In genomic region chr10:131132681-131133080, GRCh38 we compare ENCODE assay signal across 21 cellular contexts.
"Had no signal": no experiment of that assay in that cellular context is flagged by ENCODE, and none has a peak within 500 bp of the region (broad histone marks: within the 10 kb centered on the region; RNA-seq: fewer than 3 reads in every experiment).

No MANE protein-coding gene starts in this region.

- H3K27me3 ChIP-seq: suprapubic skin, thyroid gland, vagina had no signal

- ATAC-seq: naive thymus-derived CD4-positive, alpha-beta T cell; psoas muscle; stimulated activated naive B cell treated with anti-CD40 and anti-IgM and Interleukin-4, amounts not matched to agents 10 μg/mL and 1 μg/mL and 100 μg/mL, for 72 hours had no signal

- H3K36me3 Mint-ChIP-seq: immature natural killer cell; naive thymus-derived CD4-positive, alpha-beta T cell; stimulated activated naive B cell treated with anti-CD40 and anti-IgM and Interleukin-4, amounts not matched to agents 10 μg/mL and 1 μg/mL and 100 μg/mL, for 72 hours had no signal

- H3K27ac Mint-ChIP-seq: immature natural killer cell; naive thymus-derived CD4-positive, alpha-beta T cell; stimulated activated naive B cell treated with anti-CD40 and anti-IgM and Interleukin-4, amounts not matched to agents 10 μg/mL and 1 μg/mL and 100 μg/mL, for 72 hours; stimulated activated naive CD8-positive, alpha-beta T cell treated with anti-CD3 and anti-CD28 coated beads, Interleukin-15, Interleukin-2, amounts not matched to agents 100 ng/mL and 50 ng/mL, for 24 hours had no signal

- H3K9me3 ChIP-seq: esophagus squamous epithelium, psoas muscle, suprapubic skin, thyroid gland, vagina had no signal

- H3K27me3 Mint-ChIP-seq: stimulated activated naive CD8-positive, alpha-beta T cell treated with anti-CD3 and anti-CD28 coated beads, Interleukin-15, Interleukin-2, amounts not matched to agents 100 ng/mL and 50 ng/mL, for 24 hours had no signal

- H3K4me3 ChIP-seq: coronary artery, esophagus squamous epithelium, psoas muscle, skin epidermis, suprapubic skin, thyroid gland, vagina had no signal

- H3K4me1 Mint-ChIP-seq: immature natural killer cell; stimulated activated naive B cell treated with anti-CD40 and anti-IgM and Interleukin-4, amounts not matched to agents 10 μg/mL and 1 μg/mL and 100 μg/mL, for 72 hours had no signal

- DNase-seq: dermis blood vessel endothelial cell; effector memory CD4-positive, alpha-beta T cell; erythroblast; esophagus squamous epithelium; immature natural killer cell; mammary epithelial cell; mesendoderm; midbrain; naive thymus-derived CD4-positive, alpha-beta T cell; nucleus accumbens; psoas muscle; stimulated activated CD4-positive, alpha-beta T cell treated with anti-CD3 and anti-CD28 coated beads, Interleukin-15, amount 100 ng/mL, for 24 hours; stimulated activated CD4-positive, alpha-beta T cell treated with anti-CD3 and anti-CD28 coated beads, Interleukin-2, amount 100 ng/mL, for 48 hours; stimulated activated naive B cell treated with anti-CD40 and anti-IgM and Interleukin-4, amounts not matched to agents 10 μg/mL and 1 μg/mL and 100 μg/mL, for 72 hours; thyroid gland; trophoblast cell had no signal

- H3K27ac ChIP-seq: coronary artery, esophagus squamous epithelium, psoas muscle, suprapubic skin, thyroid gland, vagina had no signal

- H3K4me3 Mint-ChIP-seq: immature natural killer cell; naive thymus-derived CD4-positive, alpha-beta T cell; stimulated activated naive B cell treated with anti-CD40 and anti-IgM and Interleukin-4, amounts not matched to agents 10 μg/mL and 1 μg/mL and 100 μg/mL, for 72 hours; stimulated activated naive CD8-positive, alpha-beta T cell treated with anti-CD3 and anti-CD28 coated beads, Interleukin-15, Interleukin-2, amounts not matched to agents 100 ng/mL and 50 ng/mL, for 24 hours had no signal

- H3K36me3 ChIP-seq: esophagus squamous epithelium, suprapubic skin, thyroid gland, vagina had no signal

- H3K9me3 Mint-ChIP-seq: immature natural killer cell; naive thymus-derived CD4-positive, alpha-beta T cell; stimulated activated naive CD8-positive, alpha-beta T cell treated with anti-CD3 and anti-CD28 coated beads, Interleukin-15, Interleukin-2, amounts not matched to agents 100 ng/mL and 50 ng/mL, for 24 hours had no signal

- H3K4me1 ChIP-seq: psoas muscle had no signal
